In the genomic region with DNA sequence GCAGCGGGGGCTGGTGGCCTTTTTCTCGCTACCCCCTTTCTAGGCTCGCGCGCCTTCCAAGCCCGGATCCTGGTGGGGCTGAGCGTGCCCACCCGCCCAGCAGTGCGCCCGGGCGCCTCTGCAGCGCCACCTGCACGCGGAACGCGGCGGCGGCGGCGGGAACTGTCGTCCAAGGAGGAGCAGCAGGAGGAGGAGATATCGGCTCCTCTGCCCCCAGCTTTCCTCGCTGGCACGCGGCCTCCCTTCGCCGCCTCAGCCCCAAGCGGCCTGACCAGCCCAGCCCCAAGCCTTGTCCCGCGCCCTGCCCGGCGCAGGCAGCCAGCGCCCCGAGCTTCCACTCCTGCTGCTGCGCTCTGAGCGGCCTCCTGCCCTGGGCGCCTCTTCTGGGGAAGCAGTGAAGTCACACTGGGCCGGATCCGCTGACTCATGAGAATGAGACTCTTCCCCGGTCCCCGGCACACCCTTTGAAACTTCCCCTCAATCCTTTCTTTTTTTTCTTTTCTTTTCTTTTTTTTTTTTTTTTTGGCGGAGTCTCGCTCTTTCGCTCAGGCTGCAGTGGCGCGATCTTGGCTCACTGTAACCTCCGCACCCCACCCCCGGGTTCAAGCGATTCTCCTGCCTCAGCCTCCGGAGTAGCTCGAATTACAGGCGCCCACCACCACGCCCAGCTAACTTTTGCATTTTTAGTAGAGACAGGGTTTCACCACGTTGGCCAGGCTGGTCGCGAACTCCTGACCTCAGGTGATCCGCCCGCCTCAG, we compare ENCODE assay signal across 8 cellular contexts. TPM values are rescaled to one million over a fixed set of nuclear protein-coding genes. Genes with fewer than 3 reads are reported as not detected.
DNase-seq lines count a peak whose midpoint lies in the region; ATAC-seq, FAIRE-seq and TF ChIP-seq lines count a peak whose summit lies in the region.

No MANE protein-coding gene starts in this region.

- no peak for TF ChIP-seq EP300 in H1 (IDR thresholded peaks at IDR 0.05; ENCODE audit: borderline replicate concordance in 1 of 2, low read depth in 2 of 2, low read length in 2 of 2)

- H3K23me2 ChIP-seq in H1 (ENCODE audit: low read depth, low read length) = no peaks in the 10 kb centered on the region; the same call in 1 of the 2 replicates

- H3K27ac ChIP-seq in H1 (ENCODE audit: low read depth, low read length) = no peak overlapping the region

- no peaks in the 10 kb centered on the region for H3K9me3 Mint-ChIP-seq in activated CD8-positive, alpha-beta T cell treated with anti-CD3 and anti-CD28 coated beads for 36 hours
- H3K9me3 Mint-ChIP-seq in memory B cell = no peaks in the 10 kb centered on the region

- H3K18ac ChIP-seq in H1 (ENCODE audit: extremely low read depth, low read length) = peak overlapping the region; percentile 48

- H2BK20ac ChIP-seq in H1 (ENCODE audit: low read length) = no peak overlapping the region

- no peaks in the 10 kb centered on the region for H3K79me2 ChIP-seq in H1 (ENCODE audit: control insufficient read depth in 1 of 2, insufficient read depth in 2 of 2, low read length in 2 of 2)

- peaks cover 22% of the 10 kb centered on the region for H3K4me1 Mint-ChIP-seq in activated CD8-positive, alpha-beta T cell treated with anti-CD3 and anti-CD28 coated beads for 36 hours (ENCODE audit: low read depth)
- peaks cover 12% of the 10 kb centered on the region for H3K4me1 Mint-ChIP-seq in memory B cell

- H3K4me1 ChIP-seq in H1 (replicated peaks in 1 of 4; ENCODE audit: control insufficient read depth in 3 of 4, insufficient read depth in 4 of 4, low read length in 3 of 4) = no peaks in the 10 kb centered on the region; a peak in 1 of 7 replicates

- no peak overlapping the region for H2BK12ac ChIP-seq in H1 (ENCODE audit: low read depth, low read length)

- intact Hi-C loops in activated CD8-positive, alpha-beta T cell treated with anti-CD3 and anti-CD28 coated beads for 36 hours (cut with micrococcal nuclease) = loop anchor here (2.0 kb wide), 1 partner anchor 38 kb away; no protein-coding TSS in a partner anchor

- POLR2A ChIA-PET in activated CD8-positive, alpha-beta T cell treated with anti-CD3 and anti-CD28 coated beads for 36 hours (lab: Charles Lee) = interaction anchor here (1.2 to 4.3 kb wide), 4 partner anchors 29 to 40 kb away, joined by 3 to 26 read pairs (median 6); no protein-coding TSS in a partner anchor
- POLR2A ChIA-PET in H1 (lab: Charles Lee; ENCODE audit: partially characterized antibody) = interaction anchor here (0.6 to 1.6 kb wide), 3 partner anchors 10 to 41 kb away, joined by 3 read pairs; no protein-coding TSS in a partner anchor

- H3K36me3 Mint-ChIP-seq in activated CD8-positive, alpha-beta T cell treated with anti-CD3 and anti-CD28 coated beads for 36 hours (ENCODE audit: low read depth) = peaks cover 2% of the 10 kb centered on the region
- peaks cover 3% of the 10 kb centered on the region for H3K36me3 Mint-ChIP-seq in memory B cell

- TF ChIP-seq CTCF in GM12865 (IDR thresholded peaks at IDR 0.05; ENCODE audit: insufficient read depth, low read depth, low read length, missing control alignments) (peak; percentile 59), H1 (IDR thresholded peaks at IDR 0.05; ENCODE audit: control extremely low read depth in 1 of 3, insufficient read depth in 1 of 3, low read depth in 1 of 3, low read length in 3 of 3) (peak; percentile 49 to 68 (median 64))
- TF ChIP-seq CTCF in activated CD8-positive, alpha-beta T cell treated with anti-CD3 and anti-CD28 coated beads for 36 hours (IDR thresholded peaks at IDR 0.05) = peak; percentile 60

- TF ChIP-seq POLR2A in H1 (IDR thresholded peaks at IDR 0.05; ENCODE audit: control extremely low read depth in 1 of 2, low read depth in 2 of 2, low read length in 2 of 2) = peak in 1 of 2 experiments; percentile 16; a peak in 1 of 3 replicates

- CTCF ChIA-PET in activated CD8-positive, alpha-beta T cell treated with anti-CD3 and anti-CD28 coated beads for 36 hours (lab: Charles Lee) = interaction anchor here (0.8 to 5.5 kb wide), 11 partner anchors 10 to 74 kb away, joined by 3 to 87 read pairs (median 4); no protein-coding TSS in a partner anchor
- CTCF ChIA-PET in H1 (lab: Charles Lee; ENCODE audit: partially characterized antibody) = interaction anchor here (0.7 to 5.0 kb wide), 12 partner anchors 8 to 353 kb away, joined by 3 to 36 read pairs (median 4); no protein-coding TSS in a partner anchor

- peak; percentile 21 to 52; a peak in 3 of 4 replicates for TF ChIP-seq RAD21 in H1 (IDR thresholded peaks at IDR 0.05 in 1 of 2, conservative IDR thresholded peaks at IDR 0.05 in 1 of 2; ENCODE audit: low read depth in 2 of 2, low read length in 2 of 2)

- H3K23ac ChIP-seq in H1 (ENCODE audit: insufficient read length) = no peak overlapping the region

- H3K4me2 ChIP-seq in H1 (ENCODE audit: insufficient read depth in 1 of 2, low read depth in 2 of 2, low read length in 2 of 2) = peak overlapping the region; percentile 54 to 74

- no peaks in the 10 kb centered on the region for H3K79me1 ChIP-seq in H1 (ENCODE audit: low read depth, low read length)

- H3K4me3 ChIP-seq in GM12865 (ENCODE audit: low read depth, low read length) (peak overlapping the region; percentile 49), H1 (ENCODE audit: extremely low read depth in 1 of 4, insufficient read depth in 2 of 4, low read depth in 3 of 4, low read length in 4 of 4) (peak overlapping the region; percentile 26 to 61 (median 29))

- no peaks in the 10 kb centered on the region for H3K36me3 ChIP-seq in H1 (ENCODE audit: control insufficient read depth in 2 of 4, insufficient read depth in 4 of 4, low read length in 3 of 4)

- H3K27ac Mint-ChIP-seq in activated CD8-positive, alpha-beta T cell treated with anti-CD3 and anti-CD28 coated beads for 36 hours = peak overlapping the region; percentile 63
- no peak overlapping the region for H3K27ac Mint-ChIP-seq in memory B cell

- H4K8ac ChIP-seq in H1 (ENCODE audit: extremely low read depth, insufficient read depth, low read length) = peak overlapping the region; percentile 85; the same call in 1 of the 2 replicates

- H3K14ac ChIP-seq in H1 (ENCODE audit: insufficient read length) = no peak overlapping the region

- peaks cover 0 to 9% (median 2%) of the 10 kb centered on the region in 4 experiments; a peak in 3 of 7 replicates for H3K27me3 ChIP-seq in H1 (replicated peaks in 1 of 4; ENCODE audit: control insufficient read depth in 3 of 4, extremely low read depth in 1 of 4, insufficient read depth in 3 of 4, low read length in 3 of 4)

- peak overlapping the region; percentile 16 for H3K56ac ChIP-seq in H1 (replicated peaks; ENCODE audit: insufficient read length, low read depth, low read length)

- H3K4ac ChIP-seq in H1 (replicated peaks; ENCODE audit: insufficient read length, low read depth, low read length) = no peak overlapping the region

- peak; percentile 76 for ATAC-seq in HG02571 (IDR thresholded peaks at IDR 0.05; ENCODE audit: unreplicated experiment)
- ATAC-seq in activated CD8-positive, alpha-beta T cell treated with anti-CD3 and anti-CD28 coated beads for 36 hours = peak; percentile 83
- peak; percentile 88 for ATAC-seq in memory B cell (ENCODE audit: low read depth)
- ATAC-seq in GM18858 (IDR thresholded peaks at IDR 0.05; ENCODE audit: unreplicated experiment) = no peak

- no peaks in the 10 kb centered on the region for H3K27me3 Mint-ChIP-seq in activated CD8-positive, alpha-beta T cell treated with anti-CD3 and anti-CD28 coated beads for 36 hours
- H3K27me3 Mint-ChIP-seq in memory B cell = no peaks in the 10 kb centered on the region

- no peaks in the 10 kb centered on the region for H3K9me3 ChIP-seq in H1 (ENCODE audit: insufficient read depth in 2 of 2, low read depth in 1 of 2, low read length in 1 of 2)

- no peak overlapping the region; the same call in 1 of the 2 replicates for H2AFZ ChIP-seq in H1 (ENCODE audit: low read length)

- H4K5ac ChIP-seq in H1 (ENCODE audit: insufficient read length, low read depth, low read length) = no peak overlapping the region

- WGBS in H1 (ENCODE audit: extremely low coverage in 1 of 2, insufficient coverage in 1 of 2, insufficient read length in 1 of 2, insufficient replicate concordance in 2 of 2, low coverage in 1 of 2, low lambda C conversion rate in 2 of 2, missing lambda C conversion rate in 1 of 2), 2 experiments = 0% methylated on average over 15 of the region's 58 CpGs; no CpG with 5 or more reads in 1 of the 2 experiments

- H2BK5ac ChIP-seq in H1 (ENCODE audit: low read depth, low read length) = no peak overlapping the region

- H2BK15ac ChIP-seq in H1 (ENCODE audit: low read length) = no peak overlapping the region

- H2BK120ac ChIP-seq in H1 (replicated peaks; ENCODE audit: low read depth, low read length) = no peak overlapping the region

- H3K4me3 Mint-ChIP-seq in activated CD8-positive, alpha-beta T cell treated with anti-CD3 and anti-CD28 coated beads for 36 hours = peak overlapping the region; percentile 59
- H3K4me3 Mint-ChIP-seq in memory B cell = peak overlapping the region; percentile 75

- no peak for FAIRE-seq in H1 (lab: Jason Lieb, UNC)

- no peak overlapping the region; a peak in 1 of 7 replicates for H3K9ac ChIP-seq in H1 (replicated peaks in 1 of 4; ENCODE audit: extremely low read depth in 1 of 4, low read depth in 3 of 4, low read length in 3 of 4)

- peaks cover 2% of the 10 kb centered on the region in 2 experiments for H4K20me1 ChIP-seq in H1 (replicated peaks in 1 of 2; ENCODE audit: control insufficient read depth in 1 of 2, insufficient read depth in 2 of 2, low read length in 2 of 2)

- H4K91ac ChIP-seq in H1 (replicated peaks; ENCODE audit: insufficient read length, low read length) = no peak overlapping the region

- DNase-seq in GM12865 (ENCODE audit: low read depth) = peak; percentile 67
- peak; percentile 89 for DNase-seq in NCI-H2227 (lab: John Stamatoyannopoulos, UW; ENCODE audit: unreplicated experiment)
- peak; percentile 74 for DNase-seq in activated CD8-positive, alpha-beta T cell treated with anti-CD3 and anti-CD28 coated beads for 36 hours
- peak in 1 of 2 experiments; percentile 79 for DNase-seq in H1 (ENCODE audit: low read depth in 1 of 2, low spot score in 2 of 2)
- peak; percentile 55 to 72 for DNase-seq in memory B cell (ENCODE audit: low spot score in 2 of 2)
- DNase-seq in stimulated activated CD8-positive, alpha-beta memory T cell treated with anti-CD3 and anti-CD28 coated beads, Interleukin-12 subunit alpha, Interleukin-12 subunit beta, amount 100 ng/mL, for 4 hours (ENCODE audit: low read depth) = peak; percentile 49

- no peak overlapping the region for H2AK5ac ChIP-seq in H1 (ENCODE audit: low read depth, low read length)

RNA-seq across cellular contexts. Expression of gene ELF4, which starts 10.6 kb away (rescaled TPM):
- total RNA-seq in activated CD8-positive, alpha-beta T cell treated with anti-CD3 and anti-CD28 coated beads for 36 hours = 10 to 100 TPM; 17.5 TPM
- 1.8 and 2.3 TPM in 2 replicates for total RNA-seq in H1 (2021; fragmentation: NEBNext Ultra II Directional; extraction: Animal tissue kit (Norgen Biotek cat#: 25700))
- polyA plus RNA-seq in H1 (2011; rRNA removed) = 2.0 and 2.2 TPM in 2 replicates
- polyA plus RNA-seq in H1 (2011; cell fraction: cytosol; rRNA removed) = 1.1 TPM
- polyA plus RNA-seq in H1 (2011; cell fraction: nucleus; rRNA removed) = 1.8 TPM
- polyA plus RNA-seq in H1 (2012, experiment 1 of 2) = 1.4 to 2.3 TPM (median 2.0 TPM) in 4 replicates
- polyA plus RNA-seq in H1 (2012, experiment 2 of 2) = 1.2 TPM
- 0.63 TPM for polyA plus RNA-seq in H1 (2013, experiment 1 of 2)
- polyA plus RNA-seq in H1 (2013, experiment 2 of 2) = 0.85 TPM
- 2.2 TPM in 2 replicates for polyA minus RNA-seq in H1 (2011; rRNA and poly(A)+ RNA removed)
- polyA minus RNA-seq in H1 (2011; cell fraction: cytosol; rRNA and poly(A)+ RNA removed) = 1.8 TPM
- 0.90 TPM for polyA minus RNA-seq in H1 (2011; cell fraction: nucleus; rRNA and poly(A)+ RNA removed)

RNA-seq across cellular contexts. Expression of gene AIFM1, which starts 44.7 kb away (rescaled TPM):
- 10 to 100 TPM; 51.5 to 54.3 TPM for total RNA-seq in activated CD8-positive, alpha-beta T cell treated with anti-CD3 and anti-CD28 coated beads for 36 hours
- total RNA-seq in H1 (2021; fragmentation: NEBNext Ultra II Directional; extraction: Animal tissue kit (Norgen Biotek cat#: 25700)) = 52.8 and 55.4 TPM in 2 replicates
- 23.7 and 34.1 TPM in 2 replicates for polyA plus RNA-seq in H1 (2011; rRNA removed)
- 44.8 TPM for polyA plus RNA-seq in H1 (2011; cell fraction: cytosol; rRNA removed)
- polyA plus RNA-seq in H1 (2011; cell fraction: nucleus; rRNA removed) = 31.9 TPM
- polyA plus RNA-seq in H1 (2012, experiment 1 of 2) = 55.8 to 58.1 TPM (median 57.1 TPM) in 4 replicates
- 11.7 TPM for polyA plus RNA-seq in H1 (2012, experiment 2 of 2)
- 44.0 TPM for polyA plus RNA-seq in H1 (2013, experiment 1 of 2)
- polyA plus RNA-seq in H1 (2013, experiment 2 of 2) = 45.9 TPM
- polyA minus RNA-seq in H1 (2011; rRNA and poly(A)+ RNA removed) = 21.8 and 26.4 TPM in 2 replicates
- 13.0 TPM for polyA minus RNA-seq in H1 (2011; cell fraction: cytosol; rRNA and poly(A)+ RNA removed)
- 10.6 TPM for polyA minus RNA-seq in H1 (2011; cell fraction: nucleus; rRNA and poly(A)+ RNA removed)

RNA-seq across cellular contexts. Expression of gene RAB33A, which starts 50.8 kb away (rescaled TPM):
- total RNA-seq in activated CD8-positive, alpha-beta T cell treated with anti-CD3 and anti-CD28 coated beads for 36 hours = 10 to 100 TPM; 28.2 to 28.8 TPM
- 2.8 and 3.9 TPM in 2 replicates for total RNA-seq in H1 (2021; fragmentation: NEBNext Ultra II Directional; extraction: Animal tissue kit (Norgen Biotek cat#: 25700))
- polyA plus RNA-seq in H1 (2011; rRNA removed) = 4.1 and 4.6 TPM in 2 replicates
- polyA plus RNA-seq in H1 (2011; cell fraction: cytosol; rRNA removed) = 5.0 TPM
- polyA plus RNA-seq in H1 (2011; cell fraction: nucleus; rRNA removed) = 3.3 TPM
- 3.7 to 4.6 TPM (median 4.0 TPM) in 4 replicates for polyA plus RNA-seq in H1 (2012, experiment 1 of 2)
- polyA plus RNA-seq in H1 (2012, experiment 2 of 2) = 4.9 TPM
- polyA plus RNA-seq in H1 (2013, experiment 1 of 2) = 3.8 TPM
- 4.0 TPM for polyA plus RNA-seq in H1 (2013, experiment 2 of 2)
- polyA minus RNA-seq in H1 (2011; rRNA and poly(A)+ RNA removed) = 3.1 and 4.6 TPM in 2 replicates
- polyA minus RNA-seq in H1 (2011; cell fraction: cytosol; rRNA and poly(A)+ RNA removed) = 3.0 TPM
- polyA minus RNA-seq in H1 (2011; cell fraction: nucleus; rRNA and poly(A)+ RNA removed) = 2.2 TPM
